ENCODE assay signal across 8 cellular contexts in genomic region chr12:119876761-119877638, GRCh38. TPM values are rescaled to one million over a fixed set of nuclear protein-coding genes. Genes with fewer than 3 reads are reported as not detected.
DNase-seq lines count a peak whose midpoint lies in the region; ATAC-seq, FAIRE-seq and TF ChIP-seq lines count a peak whose summit lies in the region.

TSS of gene CIT (minus strand) at chr12:119877320. CDS start at chr12:119876168, 1,152 bp downstream.

- H3K4me2 ChIP-seq in OCI-LY1 (ENCODE audit: low read length) (peak within 1 kb of the TSS; percentile 92), endothelial cell of umbilical vein (ENCODE audit: insufficient read depth, low read length) (peak within 1 kb of the TSS; percentile 65)

- no peaks in the 10 kb centered on the region for H3F3A ChIP-seq in OCI-LY1 (ENCODE audit: insufficient read depth, low read length)

- peak within 1 kb of the TSS; percentile 6 for H3K27ac ChIP-seq in OCI-LY1 (ENCODE audit: low read depth, low read length, poor library complexity, severe bottlenecking)
- peak within 1 kb of the TSS; percentile 45 for H3K27ac ChIP-seq in endothelial cell of umbilical vein (ENCODE audit: insufficient read depth, low read depth, low read length)

- ATAC-seq in GM21526 (IDR thresholded peaks at IDR 0.05; ENCODE audit: low FRiP score, unreplicated experiment): peak; percentile 98

- TF ChIP-seq CTCF in OCI-LY1 (IDR thresholded peaks at IDR 0.05; ENCODE audit: low read length): no peak
- TF ChIP-seq CTCF in endothelial cell of umbilical vein (IDR thresholded peaks at IDR 0.05; ENCODE audit: extremely low read depth in 1 of 2, insufficient read depth in 1 of 2, low read depth in 1 of 2, low read length in 2 of 2): no peak

- no peaks in the 10 kb centered on the region for H3K27me3 ChIP-seq in OCI-LY1 (ENCODE audit: insufficient read depth, low read length)
- H3K27me3 ChIP-seq in endothelial cell of umbilical vein (ENCODE audit: control insufficient read depth in 2 of 2, insufficient read depth in 2 of 2, low read length in 2 of 2): peaks cover 0 to 4% of the 10 kb centered on the region in 2 experiments

- H2AFZ ChIP-seq in OCI-LY1 (ENCODE audit: low read length) (peak within 1 kb of the TSS; percentile 22; the same call in 1 of the 2 replicates), endothelial cell of umbilical vein (ENCODE audit: low read depth, low read length) (peak within 1 kb of the TSS; percentile 97)

- H3K9me3 ChIP-seq in OCI-LY1 (ENCODE audit: low read length) (no peaks in the 10 kb centered on the region), endothelial cell of umbilical vein (replicated peaks; ENCODE audit: control insufficient read depth, insufficient read depth, low read length) (no peaks in the 10 kb centered on the region)

- H3K36me3 ChIP-seq in OCI-LY1 (ENCODE audit: insufficient read depth, low read length) (peaks cover 26% of the 10 kb centered on the region), endothelial cell of umbilical vein (ENCODE audit: control insufficient read depth in 2 of 2, extremely low read depth in 1 of 2, insufficient read depth in 2 of 2, low read length in 2 of 2) (peaks cover 0 to 3% of the 10 kb centered on the region in 2 experiments)

- H3K79me2 ChIP-seq in OCI-LY1 (ENCODE audit: insufficient read depth, low read length): peaks cover 7% of the 10 kb centered on the region; the same call in 1 of the 2 replicates
- H3K79me2 ChIP-seq in endothelial cell of umbilical vein (ENCODE audit: control insufficient read depth, insufficient read depth, low read length): peaks cover 9% of the 10 kb centered on the region

- TF ChIP-seq POLR2A in endothelial cell of umbilical vein (IDR thresholded peaks at IDR 0.05; ENCODE audit: low read depth, low read length): no peak

- H4K20me1 ChIP-seq in OCI-LY1 (ENCODE audit: insufficient read depth, low read length): no peaks in the 10 kb centered on the region
- H4K20me1 ChIP-seq in endothelial cell of umbilical vein (replicated peaks; ENCODE audit: control insufficient read depth, extremely low read depth, insufficient read depth, low read length): no peaks in the 10 kb centered on the region

- dilution Hi-C loops in endothelial cell of umbilical vein (cut with MboI; ENCODE audit: extremely low pct_ligation_motif_present, low sequenced_read_pairs): no loop called here

- H3K9me2 ChIP-seq in OCI-LY1 (ENCODE audit: low read depth, low read length): no peaks in the 10 kb centered on the region

- H3K9ac ChIP-seq in OCI-LY1 (ENCODE audit: low read length) (peak within 1 kb of the TSS; percentile 84), endothelial cell of umbilical vein (replicated peaks; ENCODE audit: extremely low read depth, insufficient read depth, low read length) (peak within 1 kb of the TSS; percentile 72)

- BruUV-seq in endothelial cell of umbilical vein (replicated peaks; lab: Mats Ljungman, UMichigan): TSS peak; percentile 22

- H3K4me3 ChIP-seq in OCI-LY1 (ENCODE audit: low read depth, low read length, poor library complexity, severe bottlenecking) (peak within 1 kb of the TSS; percentile 83), endothelial cell of umbilical vein (replicated peaks in 1 of 3; ENCODE audit: insufficient read depth in 1 of 3, low read depth in 1 of 3, low read length in 3 of 3) (peak within 1 kb of the TSS; percentile 79 to 96 (median 89))

- CTCF ChIA-PET in endothelial cell of umbilical vein (lab: Charles Lee): interaction anchor here (1.2 kb wide), 1 partner anchor 96 kb away, joined by 4 read pairs; no protein-coding TSS in a partner anchor

- peak; percentile 96 for DNase-seq in DMS 273 (lab: John Stamatoyannopoulos, UW; ENCODE audit: unreplicated experiment)
- DNase-seq in HuH-7 (ENCODE audit: low spot score): peak; percentile 86
- peak; percentile 67 for DNase-seq in activated CD8-positive, alpha-beta memory T cell treated with anti-CD3 and anti-CD28 coated beads, Interleukin-2, amount 50 U/mL, for 24 hours (ENCODE audit: extremely low read depth)
- peak; percentile 96 for DNase-seq in endothelial cell of umbilical vein (ENCODE audit: low read depth, low spot score)
- peak; percentile 90 for DNase-seq in midbrain (lab: John Stamatoyannopoulos, UW)
- DNase-seq in stimulated activated CD8-positive, alpha-beta memory T cell treated with anti-CD3 and anti-CD28 coated beads, Interleukin-15, amount 100 ng/mL, for 48 hours (ENCODE audit: low read depth in 2 of 2): peak; percentile 76 to 79

- FAIRE-seq in endothelial cell of umbilical vein (lab: Jason Lieb, UNC): peak; percentile 98

- intact Hi-C loops in endothelial cell of umbilical vein (cut with micrococcal nuclease): loop anchor here (1.0 to 2.0 kb wide), 2 partner anchors 112 to 210 kb away; partner anchors contain the start of gene BICDL1

- POLR2A ChIA-PET in endothelial cell of umbilical vein (lab: Charles Lee): no interaction called here

- peaks cover 14% of the 10 kb centered on the region for H3K4me1 ChIP-seq in OCI-LY1 (ENCODE audit: insufficient read depth, low read length, severe bottlenecking)
- peaks cover 4% of the 10 kb centered on the region for H3K4me1 ChIP-seq in endothelial cell of umbilical vein (ENCODE audit: control insufficient read depth, extremely low read depth, insufficient read depth, low read length)

- H3K9me1 ChIP-seq in endothelial cell of umbilical vein (replicated peaks; ENCODE audit: control insufficient read depth, extremely low read depth, insufficient read depth, low read length): no peaks in the 10 kb centered on the region

TF ChIP-seq in endothelial cell of umbilical vein, 7 proteins besides CTCF, POLR2A, EP300 and RAD21:
- no peak for TF ChIP-seq JUN (IDR thresholded peaks at IDR 0.05; ENCODE audit: borderline replicate concordance, insufficient read depth, insufficient read length, low read depth)
- no peak for TF ChIP-seq EZH2 (IDR thresholded peaks at IDR 0.05; ENCODE audit: borderline replicate concordance, low read depth, low read length, severe bottlenecking)
- no peak for TF ChIP-seq MAX (IDR thresholded peaks at IDR 0.05; ENCODE audit: insufficient read depth, insufficient read length)
- TF ChIP-seq POLR2AphosphoS5 (IDR thresholded peaks at IDR 0.05; ENCODE audit: insufficient read depth, low read depth, low read length): no peak
- TF ChIP-seq FOS (IDR thresholded peaks at IDR 0.05; ENCODE audit: borderline replicate concordance, insufficient read depth, low read length): no peak
- TF ChIP-seq MYC (IDR thresholded peaks at IDR 0.05; ENCODE audit: low read depth, low read length): no peak
- TF ChIP-seq GATA2 (IDR thresholded peaks at IDR 0.05; ENCODE audit: insufficient read depth, insufficient read length, low read depth, low read length): no peak
TF ChIP-seq in endothelial cell of umbilical vein: peak in this region for 0.

RNA-seq across cellular contexts. Expression of gene CIT, which starts in this region (rescaled TPM):
- 50.1 and 61.8 TPM in 2 replicates for total RNA-seq in endothelial cell of umbilical vein
- polyA plus RNA-seq in endothelial cell of umbilical vein: 13.3 and 14.1 TPM in 2 replicates
- polyA plus RNA-seq in endothelial cell of umbilical vein (2011; cell fraction: cytosol; rRNA removed): 11.3 and 15.6 TPM in 2 replicates
- 57.2 and 82.2 TPM in 2 replicates for polyA plus RNA-seq in endothelial cell of umbilical vein (2011; cell fraction: nucleus; rRNA removed)
- 13.0 and 20.7 TPM in 2 replicates for polyA plus RNA-seq in endothelial cell of umbilical vein (2012)
- polyA minus RNA-seq in endothelial cell of umbilical vein: 36.9 and 58.1 TPM in 2 replicates
- polyA minus RNA-seq in endothelial cell of umbilical vein (2011; cell fraction: cytosol; rRNA and poly(A)+ RNA removed): 37.1 TPM
- polyA minus RNA-seq in endothelial cell of umbilical vein (2011; cell fraction: nucleus; rRNA and poly(A)+ RNA removed): 56.1 and 103 TPM in 2 replicates

Comparison
In these comparisons a context has a peak if more than half of its experiments do, and no peak if none do; other contexts are left out.
1. Peak in every context shown above with its lines: DNase-seq, ATAC-seq, H3K4me3 ChIP-seq and H3K27ac ChIP-seq.